Comparison of ENCODE assay signal across 8 cellular contexts in the genomic region with DNA sequence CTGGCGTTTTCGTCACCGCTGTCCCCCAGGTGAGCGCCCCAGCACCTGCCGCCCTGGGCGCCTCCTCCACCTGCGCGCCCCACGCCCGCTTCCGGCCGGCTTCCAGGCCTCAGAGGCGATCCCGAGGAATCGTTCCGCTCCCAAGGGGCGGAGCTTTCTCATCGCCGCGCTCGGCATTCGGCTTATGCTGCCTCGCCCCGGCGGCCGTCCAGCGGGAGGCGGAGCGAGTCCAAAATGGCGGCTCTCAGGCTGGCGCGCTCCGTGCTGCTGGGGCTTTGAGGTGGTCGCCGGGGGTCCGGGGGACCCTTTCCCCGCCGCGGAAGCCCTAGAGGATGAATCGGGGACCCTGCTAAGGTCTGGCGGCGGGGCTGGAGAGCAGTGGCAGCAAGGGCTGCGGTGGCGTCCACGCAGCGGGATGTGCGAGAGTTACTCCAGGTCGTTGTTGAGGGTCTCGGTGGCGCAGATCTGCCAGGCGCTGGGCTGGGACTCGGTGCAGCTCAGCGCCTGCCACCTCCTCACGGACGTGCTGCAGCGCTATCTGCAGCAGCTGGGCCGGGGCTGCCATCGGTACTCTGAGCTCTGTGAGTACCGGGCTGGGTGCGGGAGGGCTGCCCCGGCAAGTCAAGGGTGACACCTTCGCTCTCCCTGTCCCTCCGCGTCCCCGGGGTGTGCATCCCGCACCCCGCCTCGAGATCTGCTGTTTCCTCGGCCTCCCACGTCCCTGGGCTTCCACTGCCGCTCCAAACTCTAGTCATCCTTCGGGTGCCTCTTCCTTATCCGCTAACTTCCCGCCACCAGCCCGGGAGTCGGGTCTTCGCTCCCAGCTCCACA. TPM values are rescaled to one million over a fixed set of nuclear protein-coding genes. Genes with fewer than 3 reads are reported as not detected.
A peak's percentile ranks its signal among the peaks of the same experiment; 100 is the strongest.
DNase-seq lines count a peak whose midpoint lies in the region; ATAC-seq and TF ChIP-seq lines count a peak whose summit lies in the region.

Gene TAF3 (plus strand): TSS at position 211 of the 831 bp plus-strand sequence. CDS start 205 bp downstream, at position 416.

- H3K27ac Mint-ChIP-seq in GM23338 = peak within 1 kb of the TSS; percentile 96
- H3K27ac Mint-ChIP-seq in nephron = peak within 1 kb of the TSS; percentile 54 to 85 (median 85)

- H3K79me2 ChIP-seq in GM23338 (replicated peaks; ENCODE audit: insufficient read depth) = peaks cover 49% of the 10 kb centered on the region
- H3K79me2 ChIP-seq in Karpas-422 (ENCODE audit: low read length) = peaks cover 46% of the 10 kb centered on the region

- ATAC-seq in GM23338 (peak; percentile 90), RWPE2 (ENCODE audit: low read depth) (peak; percentile 85)

- H4K20me1 ChIP-seq in GM23338 (replicated peaks; ENCODE audit: insufficient read depth) = peaks cover 17% of the 10 kb centered on the region
- no peaks in the 10 kb centered on the region; the same call in 1 of the 2 replicates for H4K20me1 ChIP-seq in Karpas-422 (ENCODE audit: insufficient read depth, low read depth, low read length)

- H3K36me3 Mint-ChIP-seq in GM23338 (ENCODE audit: low read depth) (peaks cover 4% of the 10 kb centered on the region; the same call in 1 of the 3 replicates), nephron (ENCODE audit: low read depth) (no peaks in the 10 kb centered on the region)

- H3K4me1 Mint-ChIP-seq in GM23338 (peaks cover 16% of the 10 kb centered on the region), nephron (peaks cover 10% of the 10 kb centered on the region)

- H3K4me3 ChIP-seq in GM23338 = peak within 1 kb of the TSS; percentile 76
- H3K4me3 ChIP-seq in Karpas-422 (ENCODE audit: low read length) = peak within 1 kb of the TSS; percentile 82
- H3K4me3 ChIP-seq in RWPE2 (ENCODE audit: severe bottlenecking) = peak within 1 kb of the TSS; percentile 80
- peak within 1 kb of the TSS; percentile 97 for H3K4me3 ChIP-seq in fibroblast of the aortic adventitia (ENCODE audit: low read depth, low read length)

- peak within 1 kb of the TSS; percentile 73 for H3K9ac ChIP-seq in Karpas-422 (ENCODE audit: low read length)

- H3K9me3 ChIP-seq in Karpas-422 (ENCODE audit: low read length) (no peaks in the 10 kb centered on the region), RWPE2 (ENCODE audit: severe bottlenecking) (no peaks in the 10 kb centered on the region)

- H3K27ac ChIP-seq in GM23338 (ENCODE audit: low read depth) (peak within 1 kb of the TSS; percentile 53; the same call in 1 of the 2 replicates), Karpas-422 (ENCODE audit: low read length) (no peak within 1 kb of the TSS), RWPE2 (ENCODE audit: poor library complexity, severe bottlenecking) (no peak within 1 kb of the TSS)

- peak within 1 kb of the TSS; percentile 97 for H3K4me2 ChIP-seq in GM23338
- H3K4me2 ChIP-seq in Karpas-422 (ENCODE audit: low read depth, low read length, poor library complexity, severe bottlenecking) = peak within 1 kb of the TSS; percentile 86

- H3K4me1 ChIP-seq in GM23338 (ENCODE audit: insufficient read depth) (peaks cover 14% of the 10 kb centered on the region; the same call in 1 of the 2 replicates), Karpas-422 (ENCODE audit: low read length) (peaks cover 24% of the 10 kb centered on the region), RWPE2 (ENCODE audit: insufficient read depth, poor library complexity, severe bottlenecking) (peaks cover 6% of the 10 kb centered on the region)

- H3K9me2 ChIP-seq in GM23338 (ENCODE audit: insufficient read depth) = no peaks in the 10 kb centered on the region
- no peaks in the 10 kb centered on the region for H3K9me2 ChIP-seq in Karpas-422 (replicated peaks; ENCODE audit: insufficient read depth, low read length)

- no peaks in the 10 kb centered on the region for H3F3A ChIP-seq in GM23338 (replicated peaks; ENCODE audit: low read depth)

- H3K36me3 ChIP-seq in GM23338 (ENCODE audit: insufficient read depth) = no peaks in the 10 kb centered on the region
- no peaks in the 10 kb centered on the region for H3K36me3 ChIP-seq in Karpas-422 (ENCODE audit: insufficient read depth, low read length)
- peaks cover 9% of the 10 kb centered on the region for H3K36me3 ChIP-seq in RWPE2 (ENCODE audit: low read depth)

- peak within 1 kb of the TSS; percentile 91 for H2AFZ ChIP-seq in GM23338
- H2AFZ ChIP-seq in Karpas-422 (ENCODE audit: low read length) = peak within 1 kb of the TSS; percentile 99

- H3K9me3 Mint-ChIP-seq in GM23338 (no peaks in the 10 kb centered on the region), nephron (no peaks in the 10 kb centered on the region)

- DNase-seq in ELR (ENCODE audit: low read depth) = peak; percentile 92
- DNase-seq in GM23338 (ENCODE audit: low spot score) = peak; percentile 99
- peak; percentile 97 for DNase-seq in Karpas-422
- DNase-seq in RWPE2 (ENCODE audit: low spot score) = peak; percentile 88
- DNase-seq in activated T-helper 9 cell treated with anti-CD3 and anti-CD28 coated beads, Interleukin-2, amount 50 U/mL, for 16 hours (ENCODE audit: low read depth) = peak; percentile 89
- peak; percentile 79 for DNase-seq in fibroblast of the aortic adventitia (ENCODE audit: low read depth)
- peak; percentile 89 for DNase-seq in stimulated activated naive CD4-positive, alpha-beta T cell treated with Interleukin-2 at 50 U/mL for 16 hours (lab: John Stamatoyannopoulos, UW)

- peaks cover 12% of the 10 kb centered on the region for H3K27me3 Mint-ChIP-seq in GM23338 (ENCODE audit: insufficient read depth, low read depth, poor library complexity)
- H3K27me3 Mint-ChIP-seq in nephron (ENCODE audit: low read depth) = peaks cover 25% of the 10 kb centered on the region

- H3K27me3 ChIP-seq in GM23338 (ENCODE audit: insufficient read depth) = no peaks in the 10 kb centered on the region
- no peaks in the 10 kb centered on the region for H3K27me3 ChIP-seq in Karpas-422 (ENCODE audit: low read length)
- H3K27me3 ChIP-seq in RWPE2 (ENCODE audit: insufficient read depth, poor library complexity, severe bottlenecking) = no peaks in the 10 kb centered on the region

- H3K4me3 Mint-ChIP-seq in GM23338 = peak within 1 kb of the TSS; percentile 92
- H3K4me3 Mint-ChIP-seq in nephron = peak within 1 kb of the TSS; percentile 96 to 99 (median 96)

- TF ChIP-seq CTCF in GM23338 (conservative IDR thresholded peaks at IDR 0.05; ENCODE audit: low read depth in 2 of 2) (no peak), RWPE2 (IDR thresholded peaks at IDR 0.05; ENCODE audit: poor library complexity, severe bottlenecking) (no peak), fibroblast of the aortic adventitia (IDR thresholded peaks at IDR 0.05; ENCODE audit: insufficient read depth, low read length) (no peak), nephron (IDR thresholded peaks at IDR 0.05; ENCODE audit: unreplicated experiment in 3 of 3) (no peak)

TF ChIP-seq in GM23338, 12 proteins besides CTCF, POLR2A, EP300 and RAD21:
- TF ChIP-seq EZH2 (IDR thresholded peaks at IDR 0.05; ENCODE audit: low read depth, unreplicated experiment) (no peak), ZNF331 (CRISPR knock-in tag; IDR thresholded peaks at IDR 0.05; ENCODE audit: low read depth) (no peak), ETS1 (IDR thresholded peaks at IDR 0.05) (peak; percentile 94), NANOG (IDR thresholded peaks at IDR 0.05; ENCODE audit: borderline replicate concordance) (no peak), STAT1 (IDR thresholded peaks at IDR 0.05; ENCODE audit: unreplicated experiment) (no peak), CREB1 (CRISPR knock-in tag; IDR thresholded peaks at IDR 0.05; ENCODE audit: low read depth) (peak; percentile 50; the same call in 1 of the 2 replicates), ZNF114 (CRISPR knock-in tag; IDR thresholded peaks at IDR 0.05) (no peak), POLR2AphosphoS5 (IDR thresholded peaks at IDR 0.05; ENCODE audit: low read depth) (peak; percentile 97), JUNB (IDR thresholded peaks at IDR 0.05; ENCODE audit: unreplicated experiment) (no peak)

RNA-seq across cellular contexts. Expression of gene TAF3, which starts in this region (rescaled TPM):
- total RNA-seq in GM23338 (2014; rRNA removed; shearing (Covaris generic)) = 5.6 and 6.4 TPM in 2 replicates
- polyA plus RNA-seq in GM23338 (2016; fragmentation: Nextera tagmentation; extraction: Ambion mirVana) = 12.3 and 15.2 TPM in 2 replicates
- 4.5 and 4.7 TPM in 2 replicates for total RNA-seq in Karpas-422 (2014; rRNA removed; shearing (Covaris generic); ENCODE audit: low replicate concordance)
- total RNA-seq in fibroblast of the aortic adventitia (ENCODE audit: low replicate concordance) = 3.9 and 6.5 TPM in 2 replicates
